ENCODE assay signal across 23 cellular contexts in the genomic region with DNA sequence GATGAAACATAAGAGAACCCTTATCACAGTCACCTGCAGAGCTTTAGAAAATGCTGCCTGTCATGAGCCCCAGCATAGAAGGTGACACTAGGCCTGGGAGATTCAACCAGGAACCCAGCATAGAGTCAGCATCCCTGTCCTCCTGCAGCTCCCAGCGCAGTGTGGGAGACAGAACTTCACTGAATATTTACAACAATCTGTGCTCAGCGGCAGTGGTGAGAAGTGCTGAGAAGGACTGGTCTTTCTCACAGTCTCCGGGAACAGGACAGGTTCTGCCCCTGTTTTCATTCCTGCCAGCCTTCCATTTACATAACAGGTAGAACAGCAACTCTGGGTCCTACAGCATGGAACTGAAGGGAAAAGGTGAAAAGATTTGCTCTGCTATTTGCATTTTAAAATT.
DNase-seq lines count a peak whose midpoint lies in the region; ATAC-seq, FAIRE-seq and TF ChIP-seq lines count a peak whose summit lies in the region.
"Had no signal": no experiment of that assay in that cellular context is flagged by ENCODE, and none has a peak within 500 bp of the region (broad histone marks: within the 10 kb centered on the region; RNA-seq: fewer than 3 reads in every experiment).

No MANE protein-coding gene starts in this region.

- H3K4me3 Mint-ChIP-seq in activated CD4-positive, alpha-beta memory T cell treated with anti-CD3 and anti-CD28 coated beads, Interleukin-2, amount 10 ng/mL, durations not matched to agents 7 days and 5 days: no peak overlapping the region
- no peak overlapping the region for H3K4me3 Mint-ChIP-seq in stimulated activated memory B cell treated with anti-CD40 and anti-IgM and Interleukin-4, amounts not matched to agents 10 μg/mL and 1 μg/mL and 100 μg/mL, for 72 hours
- H3K4me3 Mint-ChIP-seq: CD4-positive, alpha-beta T cell had no signal

- CTCF ChIA-PET in activated CD4-positive, alpha-beta memory T cell treated with anti-CD3 and anti-CD28 coated beads, Interleukin-2, amount 10 ng/mL, durations not matched to agents 7 days and 5 days (lab: Charles Lee): no interaction called here

- no peaks in the 10 kb centered on the region for H3K9me3 Mint-ChIP-seq in activated CD4-positive, alpha-beta memory T cell treated with anti-CD3 and anti-CD28 coated beads, Interleukin-2, amount 10 ng/mL, durations not matched to agents 7 days and 5 days
- H3K9me3 Mint-ChIP-seq in stimulated activated memory B cell treated with anti-CD40 and anti-IgM and Interleukin-4, amounts not matched to agents 10 μg/mL and 1 μg/mL and 100 μg/mL, for 72 hours: peaks cover 6% of the 10 kb centered on the region
- H3K9me3 Mint-ChIP-seq: CD4-positive, alpha-beta T cell had no signal

- no peak overlapping the region for H3K27ac Mint-ChIP-seq in activated CD4-positive, alpha-beta memory T cell treated with anti-CD3 and anti-CD28 coated beads, Interleukin-2, amount 10 ng/mL, durations not matched to agents 7 days and 5 days
- no peak overlapping the region for H3K27ac Mint-ChIP-seq in stimulated activated memory B cell treated with anti-CD40 and anti-IgM and Interleukin-4, amounts not matched to agents 10 μg/mL and 1 μg/mL and 100 μg/mL, for 72 hours
- H3K27ac Mint-ChIP-seq: CD4-positive, alpha-beta T cell had no signal

- H3K4me1 Mint-ChIP-seq in activated CD4-positive, alpha-beta memory T cell treated with anti-CD3 and anti-CD28 coated beads, Interleukin-2, amount 10 ng/mL, durations not matched to agents 7 days and 5 days: no peaks in the 10 kb centered on the region
- H3K4me1 Mint-ChIP-seq in stimulated activated memory B cell treated with anti-CD40 and anti-IgM and Interleukin-4, amounts not matched to agents 10 μg/mL and 1 μg/mL and 100 μg/mL, for 72 hours: no peaks in the 10 kb centered on the region

- peak; percentile 70 for FAIRE-seq in bronchial epithelial cell (lab: Jason Lieb, UNC)
- FAIRE-seq: GM12891 had no signal

- H3K4me3 ChIP-seq in bronchial epithelial cell (ENCODE audit: low read depth, low read length): no peak overlapping the region
- H3K4me3 ChIP-seq: BLaER1, HAP-1, Peyer's patch, SJCRH30 had no signal

- H3K36me3 Mint-ChIP-seq in activated CD4-positive, alpha-beta memory T cell treated with anti-CD3 and anti-CD28 coated beads, Interleukin-2, amount 10 ng/mL, durations not matched to agents 7 days and 5 days (ENCODE audit: low read depth): no peaks in the 10 kb centered on the region
- no peaks in the 10 kb centered on the region for H3K36me3 Mint-ChIP-seq in stimulated activated memory B cell treated with anti-CD40 and anti-IgM and Interleukin-4, amounts not matched to agents 10 μg/mL and 1 μg/mL and 100 μg/mL, for 72 hours

- H3K36me3 ChIP-seq in bronchial epithelial cell (ENCODE audit: control insufficient read depth, insufficient read depth, low read length): no peaks in the 10 kb centered on the region
- H3K36me3 ChIP-seq: BLaER1, HAP-1, Peyer's patch, SJCRH30 had no signal

- ATAC-seq in stimulated activated memory B cell treated with anti-CD40 and anti-IgM and Interleukin-4, amounts not matched to agents 10 μg/mL and 1 μg/mL and 100 μg/mL, for 72 hours: no peak

- DNase-seq in NCI-H146 treated with DMSO at 0.1 percent for 48 hours (lab: John Stamatoyannopoulos, UW; ENCODE audit: unreplicated experiment): peak; percentile 76
- DNase-seq in bronchial epithelial cell (ENCODE audit: low read depth): no peak
- DNase-seq in left kidney (ENCODE audit: low read depth, low spot score): peak; percentile 25
- DNase-seq in NCI-H2029 (lab: John Stamatoyannopoulos, UW): no peak
- DNase-seq in activated CD4-positive, alpha-beta memory T cell treated with anti-CD3 and anti-CD28 coated beads, Interleukin-2, amount 10 ng/mL, durations not matched to agents 7 days and 5 days: no peak
- no peak for DNase-seq in Kasumi-1 (lab: John Stamatoyannopoulos, UW)
- DNase-seq: Caco-2; CD4-positive, alpha-beta T cell; DMS 273 treated with DMSO at 0.1 percent for 48 hours; DMS79 treated with DMSO at 0.1 percent for 48 hours; MM.1S; NCI-H1048; NCI-H1417 treated with DMSO at 0.1 percent for 48 hours; NCI-H1930; NCI-H226; NCI-H524 treated with DMSO at 0.1 percent for 48 hours; NCI-H82; Peyer's patch; SJCRH30 had no signal

- no peak for TF ChIP-seq CTCF in bronchial epithelial cell (IDR thresholded peaks at IDR 0.05; ENCODE audit: insufficient read depth, low read length, severe bottlenecking)

- H3K27me3 Mint-ChIP-seq in activated CD4-positive, alpha-beta memory T cell treated with anti-CD3 and anti-CD28 coated beads, Interleukin-2, amount 10 ng/mL, durations not matched to agents 7 days and 5 days: peaks cover 13% of the 10 kb centered on the region
- H3K27me3 Mint-ChIP-seq in stimulated activated memory B cell treated with anti-CD40 and anti-IgM and Interleukin-4, amounts not matched to agents 10 μg/mL and 1 μg/mL and 100 μg/mL, for 72 hours: peaks cover 24% of the 10 kb centered on the region
- H3K27me3 Mint-ChIP-seq: CD4-positive, alpha-beta T cell had no signal

- POLR2A ChIA-PET in activated CD4-positive, alpha-beta memory T cell treated with anti-CD3 and anti-CD28 coated beads, Interleukin-2, amount 10 ng/mL, durations not matched to agents 7 days and 5 days (lab: Charles Lee): no interaction called here

- H3K27me3 ChIP-seq in bronchial epithelial cell (ENCODE audit: control insufficient read depth, insufficient read depth, low read length): no peaks in the 10 kb centered on the region
- H3K27me3 ChIP-seq: BLaER1, Peyer's patch, SJCRH30 had no signal

Comparison
In these comparisons a context has a peak if more than half of its experiments do, and no peak if none do; other contexts are left out.
1. DNase-seq: peak in NCI-H146 treated with DMSO at 0.1 percent for 48 hours (single experiment) and left kidney (single experiment); none in bronchial epithelial cell (single experiment), NCI-H2029 (single experiment), activated CD4-positive, alpha-beta memory T cell treated with anti-CD3 and anti-CD28 coated beads, Interleukin-2, amount 10 ng/mL, durations not matched to agents 7 days and 5 days (single experiment) and Kasumi-1 (0 of 2).